ENCODE assay signal across 1 cellular context in genomic region chr2:231051116-231051515, GRCh38.
A peak's percentile ranks its signal among the peaks of the same experiment; 100 is the strongest.
TF ChIP-seq lines count a peak whose summit lies in the region.

No MANE protein-coding gene starts in this region.

TF ChIP-seq in HepG2, 621 proteins besides CTCF, POLR2A, EP300 and RAD21 (continued from another document and continues in another):
- TF ChIP-seq ZNF558 (CRISPR knock-in tag; IDR thresholded peaks at IDR 0.05; ENCODE audit: borderline replicate concordance): peak; percentile 17; the same call in 1 of the 2 replicates
- TF ChIP-seq PITX1 (CRISPR knock-in tag; IDR thresholded peaks at IDR 0.05): peak; percentile 30; the same call in 1 of the 2 replicates
- TF ChIP-seq BRF2 (CRISPR knock-in tag; IDR thresholded peaks at IDR 0.05): no peak; the same call in 1 of the 2 replicates
- 0 out of 2 replicates have a peak, but pooled peaks have one; percentile 47 for TF ChIP-seq ATF7-NPFF (CRISPR knock-in tag; IDR thresholded peaks at IDR 0.05; ENCODE audit: low read depth)
- no peak for TF ChIP-seq ZNF615 (CRISPR knock-in tag; IDR thresholded peaks at IDR 0.05; ENCODE audit: borderline replicate concordance)
- no peak for TF ChIP-seq GTF2F1 (IDR thresholded peaks at IDR 0.05; ENCODE audit: low read length)
- TF ChIP-seq FOXO1 (CRISPR knock-in tag; IDR thresholded peaks at IDR 0.05): 0 out of 2 replicates have a peak, but pooled peaks have one; percentile 5
- TF ChIP-seq PRDM10 (CRISPR knock-in tag; IDR thresholded peaks at IDR 0.05; ENCODE audit: low read depth): no peak
- peak; percentile 85; the same call in 1 of the 2 replicates for TF ChIP-seq ZNF33B (CRISPR knock-in tag; IDR thresholded peaks at IDR 0.05)
- TF ChIP-seq, protein P1, sequence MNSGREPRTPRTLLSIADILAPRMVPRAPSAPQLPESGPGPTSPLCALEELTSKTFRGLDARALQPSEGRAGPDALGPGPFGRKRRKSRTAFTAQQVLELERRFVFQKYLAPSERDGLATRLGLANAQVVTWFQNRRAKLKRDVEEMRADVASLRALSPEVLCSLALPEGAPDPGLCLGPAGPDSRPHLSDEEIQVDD (CRISPR knock-in tag; IDR thresholded peaks at IDR 0.05; ENCODE audit: borderline replicate concordance): no peak
- TF ChIP-seq ZBED4 (CRISPR knock-in tag; IDR thresholded peaks at IDR 0.05; ENCODE audit: borderline replicate concordance): peak; percentile 97
- no peak for TF ChIP-seq ZNF292 (CRISPR knock-in tag; IDR thresholded peaks at IDR 0.05; ENCODE audit: borderline replicate concordance, low read depth)
- no peak for TF ChIP-seq ZNF777 (CRISPR knock-in tag; IDR thresholded peaks at IDR 0.05)
- TF ChIP-seq FOSL2 (CRISPR knock-in tag; IDR thresholded peaks at IDR 0.05): no peak
- TF ChIP-seq ZNF513 (CRISPR knock-in tag; conservative IDR thresholded peaks at IDR 0.05): no peak
- TF ChIP-seq ZMYM4 (CRISPR knock-in tag; IDR thresholded peaks at IDR 0.05): 0 out of 2 replicates have a peak, but pooled peaks have one; percentile 7
- no peak for TF ChIP-seq ZSCAN30 (CRISPR knock-in tag; IDR thresholded peaks at IDR 0.05)
- peak in 1 of 2 experiments; percentile 11; a peak in 2 of 4 replicates for TF ChIP-seq NR2F1 (CRISPR knock-in tag; IDR thresholded peaks at IDR 0.05)
- 0 out of 2 replicates have a peak, but pooled peaks have one; percentile 51 for TF ChIP-seq MYC (CRISPR knock-in tag; IDR thresholded peaks at IDR 0.05; ENCODE audit: borderline replicate concordance)
- TF ChIP-seq ZBTB38 (CRISPR knock-in tag; IDR thresholded peaks at IDR 0.05): no peak
- no peak for TF ChIP-seq SP2 (CRISPR knock-in tag; IDR thresholded peaks at IDR 0.05)
- TF ChIP-seq ZNF569 (CRISPR knock-in tag; IDR thresholded peaks at IDR 0.05; ENCODE audit: borderline replicate concordance): no peak
- no peak for TF ChIP-seq ZNF746 (CRISPR knock-in tag; IDR thresholded peaks at IDR 0.05)
- TF ChIP-seq HHEX (CRISPR knock-in tag; IDR thresholded peaks at IDR 0.05): no peak
- no peak for TF ChIP-seq TBP (CRISPR knock-in tag; IDR thresholded peaks at IDR 0.05)
- no peak for TF ChIP-seq TFE3 (CRISPR knock-in tag; IDR thresholded peaks at IDR 0.05)
- TF ChIP-seq TGIF2 (CRISPR knock-in tag; IDR thresholded peaks at IDR 0.05): 0 out of 2 replicates have a peak, but pooled peaks have one; percentile 11
- TF ChIP-seq, protein P2, sequence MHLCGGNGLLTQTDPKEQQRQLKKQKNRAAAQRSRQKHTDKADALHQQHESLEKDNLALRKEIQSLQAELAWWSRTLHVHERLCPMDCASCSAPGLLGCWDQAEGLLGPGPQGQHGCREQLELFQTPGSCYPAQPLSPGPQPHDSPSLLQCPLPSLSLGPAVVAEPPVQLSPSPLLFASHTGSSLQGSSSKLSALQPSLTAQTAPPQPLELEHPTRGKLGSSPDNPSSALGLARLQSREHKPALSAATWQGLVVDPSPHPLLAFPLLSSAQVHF (CRISPR knock-in tag; IDR thresholded peaks at IDR 0.05): no peak
- TF ChIP-seq HNF4A (CRISPR knock-in tag; IDR thresholded peaks at IDR 0.05): peak; percentile 65; the same call in 1 of the 2 replicates
- no peak for TF ChIP-seq ZNF367 (CRISPR knock-in tag; IDR thresholded peaks at IDR 0.05; ENCODE audit: borderline replicate concordance)
- TF ChIP-seq HNRNPUL1 (IDR thresholded peaks at IDR 0.05; ENCODE audit: low read depth, low read length): no peak
- TF ChIP-seq MYNN (CRISPR knock-in tag; IDR thresholded peaks at IDR 0.05; ENCODE audit: low read depth): no peak
- TF ChIP-seq IRX3 (CRISPR knock-in tag; IDR thresholded peaks at IDR 0.05; ENCODE audit: borderline replicate concordance, low read depth): peak; percentile 61; the same call in 1 of the 2 replicates
- TF ChIP-seq LCORL (IDR thresholded peaks at IDR 0.05): no peak
- TF ChIP-seq LCORL (CRISPR knock-in tag; IDR thresholded peaks at IDR 0.05): no peak
- no peak for TF ChIP-seq ZNF891 (CRISPR knock-in tag; IDR thresholded peaks at IDR 0.05)
- no peak; the same call in 1 of the 2 replicates for TF ChIP-seq ZNF547 (CRISPR knock-in tag; IDR thresholded peaks at IDR 0.05)
- no peak for TF ChIP-seq ZNF484 (CRISPR knock-in tag; IDR thresholded peaks at IDR 0.05; ENCODE audit: borderline replicate concordance, low read depth)
- TF ChIP-seq TMF1 (CRISPR knock-in tag; IDR thresholded peaks at IDR 0.05; ENCODE audit: low read depth): no peak; the same call in 1 of the 2 replicates
- TF ChIP-seq, protein P3, sequence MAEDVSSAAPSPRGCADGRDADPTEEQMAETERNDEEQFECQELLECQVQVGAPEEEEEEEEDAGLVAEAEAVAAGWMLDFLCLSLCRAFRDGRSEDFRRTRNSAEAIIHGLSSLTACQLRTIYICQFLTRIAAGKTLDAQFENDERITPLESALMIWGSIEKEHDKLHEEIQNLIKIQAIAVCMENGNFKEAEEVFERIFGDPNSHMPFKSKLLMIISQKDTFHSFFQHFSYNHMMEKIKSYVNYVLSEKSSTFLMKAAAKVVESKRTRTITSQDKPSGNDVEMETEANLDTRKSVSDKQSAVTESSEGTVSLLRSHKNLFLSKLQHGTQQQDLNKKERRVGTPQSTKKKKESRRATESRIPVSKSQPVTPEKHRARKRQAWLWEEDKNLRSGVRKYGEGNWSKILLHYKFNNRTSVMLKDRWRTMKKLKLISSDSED (CRISPR knock-in tag; IDR thresholded peaks at IDR 0.05): no peak
- 0 out of 2 replicates have a peak, but pooled peaks have one; percentile 14 for TF ChIP-seq TCF7 (IDR thresholded peaks at IDR 0.05; ENCODE audit: low read depth)
- TF ChIP-seq SIN3A (IDR thresholded peaks at IDR 0.05; ENCODE audit: borderline replicate concordance, low read depth, low read length): peak; percentile 49; the same call in 1 of the 2 replicates
- no peak for TF ChIP-seq HCFC1 (IDR thresholded peaks at IDR 0.05; ENCODE audit: low read depth, low read length)
- TF ChIP-seq, protein P4, sequence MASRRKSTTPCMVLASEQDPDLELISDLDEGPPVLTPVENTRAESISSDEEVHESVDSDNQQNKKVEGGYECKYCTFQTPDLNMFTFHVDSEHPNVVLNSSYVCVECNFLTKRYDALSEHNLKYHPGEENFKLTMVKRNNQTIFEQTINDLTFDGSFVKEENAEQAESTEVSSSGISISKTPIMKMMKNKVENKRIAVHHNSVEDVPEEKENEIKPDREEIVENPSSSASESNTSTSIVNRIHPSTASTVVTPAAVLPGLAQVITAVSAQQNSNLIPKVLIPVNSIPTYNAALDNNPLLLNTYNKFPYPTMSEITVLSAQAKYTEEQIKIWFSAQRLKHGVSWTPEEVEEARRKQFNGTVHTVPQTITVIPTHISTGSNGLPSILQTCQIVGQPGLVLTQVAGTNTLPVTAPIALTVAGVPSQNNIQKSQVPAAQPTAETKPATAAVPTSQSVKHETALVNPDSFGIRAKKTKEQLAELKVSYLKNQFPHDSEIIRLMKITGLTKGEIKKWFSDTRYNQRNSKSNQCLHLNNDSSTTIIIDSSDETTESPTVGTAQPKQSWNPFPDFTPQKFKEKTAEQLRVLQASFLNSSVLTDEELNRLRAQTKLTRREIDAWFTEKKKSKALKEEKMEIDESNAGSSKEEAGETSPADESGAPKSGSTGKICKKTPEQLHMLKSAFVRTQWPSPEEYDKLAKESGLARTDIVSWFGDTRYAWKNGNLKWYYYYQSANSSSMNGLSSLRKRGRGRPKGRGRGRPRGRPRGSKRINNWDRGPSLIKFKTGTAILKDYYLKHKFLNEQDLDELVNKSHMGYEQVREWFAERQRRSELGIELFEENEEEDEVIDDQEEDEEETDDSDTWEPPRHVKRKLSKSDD (CRISPR knock-in tag; IDR thresholded peaks at IDR 0.05; ENCODE audit: low read depth): no peak
- no peak for TF ChIP-seq KDM2A (CRISPR knock-in tag; IDR thresholded peaks at IDR 0.05; ENCODE audit: borderline replicate concordance, low read depth)
- no peak for TF ChIP-seq ETV5 (CRISPR knock-in tag; IDR thresholded peaks at IDR 0.05; ENCODE audit: borderline replicate concordance)
- no peak for TF ChIP-seq ZNF614 (CRISPR knock-in tag; IDR thresholded peaks at IDR 0.05; ENCODE audit: borderline replicate concordance)
